In the genomic region with DNA sequence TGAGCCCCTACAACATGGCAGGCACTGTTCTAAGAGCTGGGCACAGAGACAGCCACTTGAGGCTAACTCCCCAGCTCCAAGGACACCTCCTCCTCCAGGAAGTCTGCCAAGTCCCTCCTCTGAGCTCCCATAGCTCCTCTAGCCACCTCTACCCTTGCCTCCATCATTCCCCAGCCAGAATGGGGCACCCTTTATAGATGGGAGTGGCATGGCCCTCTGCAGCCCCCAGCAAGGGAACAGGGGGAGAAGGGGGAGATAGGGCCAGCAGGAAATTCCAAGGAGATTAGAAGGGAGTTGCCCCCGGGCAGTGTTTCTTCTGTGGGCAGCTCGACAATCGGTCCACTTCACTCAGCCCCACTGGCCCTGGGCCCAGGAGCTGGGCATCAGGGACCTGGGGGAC, we compare ENCODE assay signal across 9 cellular contexts. TPM values are rescaled to one million over a fixed set of nuclear protein-coding genes. Genes with fewer than 3 reads are reported as not detected.
A peak's percentile ranks its signal among the peaks of the same experiment; 100 is the strongest.
DNase-seq lines count a peak whose midpoint lies in the region; ATAC-seq, FAIRE-seq and TF ChIP-seq lines count a peak whose summit lies in the region.
"Had no signal": no experiment of that assay in that cellular context is flagged by ENCODE, and none has a peak within 500 bp of the region (broad histone marks: within the 10 kb centered on the region; RNA-seq: fewer than 3 reads in every experiment).

No MANE protein-coding gene starts in this region.

- H3K9me2 ChIP-seq in Karpas-422 (replicated peaks; ENCODE audit: insufficient read depth, low read length), result no peaks in the 10 kb centered on the region

- peaks cover 97% of the 10 kb centered on the region for H3K79me2 ChIP-seq in Karpas-422 (ENCODE audit: low read length)
- H3K79me2 ChIP-seq in K562 (ENCODE audit: control insufficient read depth, insufficient read depth, low read length), result peaks cover 92% of the 10 kb centered on the region
- H3K79me2 ChIP-seq in keratinocyte (ENCODE audit: control insufficient read depth, insufficient read depth, low read length), result peaks cover 91% of the 10 kb centered on the region

- TF ChIP-seq RAD21 in K562 (CRISPR knock-in tag; conservative IDR thresholded peaks at IDR 0.05 in 1 of 2, IDR thresholded peaks at IDR 0.05 in 1 of 2), result no peak

- H3K27ac ChIP-seq in Karpas-422 (ENCODE audit: low read length) (peak overlapping the region; percentile 98), K562 (ENCODE audit: extremely low read depth, low read depth, low read length) (no peak overlapping the region), keratinocyte (ENCODE audit: control insufficient read depth, insufficient read depth, low read length) (peak overlapping the region; percentile 32), thoracic aorta (peak overlapping the region; percentile 65 to 82)

- H2AFZ ChIP-seq in Karpas-422 (ENCODE audit: low read length), result no peak overlapping the region
- no peak overlapping the region for H2AFZ ChIP-seq in K562 (ENCODE audit: low read depth, low read length)
- H2AFZ ChIP-seq in keratinocyte (ENCODE audit: control insufficient read depth, low read length), result no peak overlapping the region

- H3K4me1 ChIP-seq in Karpas-422 (ENCODE audit: low read length) (peaks cover 98% of the 10 kb centered on the region), K562 (replicated peaks in 1 of 2; ENCODE audit: control insufficient read depth in 2 of 2, insufficient read depth in 2 of 2, low read length in 2 of 2) (peaks cover 28 to 33% of the 10 kb centered on the region in 2 experiments; a peak in 4 of 5 replicates), keratinocyte (ENCODE audit: control insufficient read depth, extremely low read depth, insufficient read depth, low read length) (peaks cover 73% of the 10 kb centered on the region), thoracic aorta (ENCODE audit: control insufficient read depth in 1 of 2, low read depth in 2 of 2) (peaks cover 16 to 89% of the 10 kb centered on the region in 2 donors)

- dilution Hi-C loops in keratinocyte (cut with MboI; ENCODE audit: extremely low pct_ligation_motif_present, low sequenced_read_pairs), result no loop called here

- no peak for TF ChIP-seq EP300 in K562 (IDR thresholded peaks at IDR 0.05; ENCODE audit: low read length)

- H3K27me3 ChIP-seq in Karpas-422 (ENCODE audit: low read length) (no peaks in the 10 kb centered on the region), K562 (ENCODE audit: control insufficient read depth in 2 of 2, insufficient read depth in 2 of 2, low read length in 2 of 2) (no peaks in the 10 kb centered on the region), keratinocyte (ENCODE audit: control insufficient read depth, extremely low read depth, insufficient read depth, low read length) (no peaks in the 10 kb centered on the region), thoracic aorta (replicated peaks; ENCODE audit: insufficient read depth) (no peaks in the 10 kb centered on the region)

- DNase-seq in Karpas-422, result no peak
- DNase-seq in K562 (ENCODE audit: extremely low read depth in 1 of 4, low spot score in 3 of 4), result no peak
- no peak for DNase-seq in keratinocyte (ENCODE audit: low read depth, low spot score)
- DNase-seq in thoracic aorta (ENCODE audit: low spot score), result no peak
- no peak for DNase-seq in NCI-H1930 (lab: John Stamatoyannopoulos, UW)
- no peak for DNase-seq in HT-29 (ENCODE audit: low spot score)
- DNase-seq: effector memory CD8-positive, alpha-beta T cell; mesendoderm had no signal

- peaks cover 37% of the 10 kb centered on the region; the same call in 1 of the 2 replicates for H4K20me1 ChIP-seq in Karpas-422 (ENCODE audit: insufficient read depth, low read depth, low read length)
- 0 out of 2 replicates have a peak, but pooled peaks cover 15% of the 10 kb centered on the region for H4K20me1 ChIP-seq in K562 (replicated peaks; ENCODE audit: control insufficient read depth, insufficient read depth, low read length)
- peaks cover 4% of the 10 kb centered on the region for H4K20me1 ChIP-seq in keratinocyte (ENCODE audit: control insufficient read depth, extremely low read depth, insufficient read depth, low read length)

- in situ Hi-C loops in K562 (cut with MboI), result no loop called here

- H3K36me3 ChIP-seq in Karpas-422 (ENCODE audit: insufficient read depth, low read length) (peaks cover 13% of the 10 kb centered on the region), K562 (ENCODE audit: control insufficient read depth, insufficient read depth, low read length) (peaks cover 52% of the 10 kb centered on the region), keratinocyte (ENCODE audit: control insufficient read depth in 2 of 2, extremely low read depth in 1 of 2, insufficient read depth in 2 of 2, low read length in 2 of 2) (peaks cover 3 to 22% of the 10 kb centered on the region in 2 experiments), thoracic aorta (no peaks in the 10 kb centered on the region)

- no peak for TF ChIP-seq POLR2A in K562 (conservative IDR thresholded peaks at IDR 0.05)

- FAIRE-seq in K562 (lab: Jason Lieb, UNC), result no peak
- FAIRE-seq in keratinocyte (lab: Jason Lieb, UNC), result peak; percentile 17

- POLR2A ChIA-PET in K562 (lab: Yijun Ruan, JAX), result interaction anchor here (0.6 to 10.6 kb wide), 4 partner anchors 8 to 768 kb away, joined by 3 to 65 read pairs (median 10); no protein-coding TSS in a partner anchor

- intact Hi-C loops in K562 (cut with micrococcal nuclease), result no loop called here

- H3K9me1 ChIP-seq in K562 (ENCODE audit: control insufficient read depth, insufficient read depth, low read length) (no peaks in the 10 kb centered on the region), keratinocyte (ENCODE audit: control insufficient read depth, extremely low read depth, insufficient read depth, low read length) (peaks cover 10% of the 10 kb centered on the region)

- TF ChIP-seq CTCF in K562 (IDR thresholded peaks at IDR 0.05 in 2 of 3, conservative IDR thresholded peaks at IDR 0.05 in 1 of 3; ENCODE audit: insufficient read depth in 2 of 3, low read depth in 1 of 3, low read length in 3 of 3) (no peak), keratinocyte (optimal IDR thresholded peaks at IDR 0.05 in 1 of 3, IDR thresholded peaks at IDR 0.05 in 1 of 3, conservative IDR thresholded peaks at IDR 0.05 in 1 of 3; ENCODE audit: extremely low read depth in 1 of 3, insufficient read depth in 2 of 3, low read length in 3 of 3) (no peak), thoracic aorta (IDR thresholded peaks at IDR 0.05) (no peak)

- CTCF ChIA-PET in K562 (lab: Yijun Ruan, JAX; ENCODE audit: low intra/inter-chr PET ratio), result no interaction called here

- H3K9me3 ChIP-seq in Karpas-422 (ENCODE audit: low read length) (no peaks in the 10 kb centered on the region; the same call in 1 of the 2 replicates), K562 (replicated peaks; ENCODE audit: control insufficient read depth, insufficient read depth, low read depth, low read length) (no peaks in the 10 kb centered on the region), keratinocyte (ENCODE audit: control insufficient read depth, low read depth, low read length) (no peaks in the 10 kb centered on the region), thoracic aorta (no peaks in the 10 kb centered on the region)

- H3K9ac ChIP-seq in Karpas-422 (ENCODE audit: low read length) (peak overlapping the region; percentile 47), K562 (ENCODE audit: insufficient read depth in 1 of 2, low read depth in 2 of 2, low read length in 2 of 2) (peak overlapping the region in 1 of 2 experiments; percentile 68; a peak in 1 of 4 replicates), keratinocyte (ENCODE audit: control insufficient read depth, extremely low read depth, insufficient read depth, low read length) (no peak overlapping the region)

- H3K4me3 ChIP-seq in Karpas-422 (ENCODE audit: low read length), result peak overlapping the region; percentile 8; the same call in 1 of the 2 replicates
- H3K4me3 ChIP-seq in K562, result no peak overlapping the region
- no peak overlapping the region for H3K4me3 ChIP-seq in keratinocyte (ENCODE audit: control insufficient read depth in 2 of 3, extremely low read depth in 1 of 3, insufficient read depth in 2 of 3, low read depth in 1 of 3, low read length in 3 of 3)
- no peak overlapping the region for H3K4me3 ChIP-seq in thoracic aorta

- WGBS in K562 (ENCODE audit: insufficient coverage, low coverage, missing lambda C conversion rate), result 75% methylated on average over 3 of the region's 3 CpGs

- H3K4me2 ChIP-seq in Karpas-422 (ENCODE audit: low read depth, low read length, poor library complexity, severe bottlenecking), result peak overlapping the region; percentile 35
- no peak overlapping the region for H3K4me2 ChIP-seq in K562 (ENCODE audit: insufficient read depth, low read length)
- H3K4me2 ChIP-seq in keratinocyte (ENCODE audit: control insufficient read depth, extremely low read depth, insufficient read depth, low read depth, low read length), result peak overlapping the region; percentile 42

- BruUV-seq in K562 (replicated peaks; lab: Mats Ljungman, UMichigan), result no TSS peak

- ATAC-seq in K562 (no peak), thoracic aorta (ENCODE audit: insufficient number of reproducible peaks, low FRiP score, low read depth) (no peak), GM21423 (IDR thresholded peaks at IDR 0.05; ENCODE audit: unreplicated experiment) (no peak)
- ATAC-seq: effector memory CD8-positive, alpha-beta T cell had no signal

RNA-seq across cellular contexts. Expression of gene TLDC2, which starts 19.7 kb away (rescaled TPM):
- total RNA-seq in Karpas-422 (2014; rRNA removed; shearing (Covaris generic); ENCODE audit: low replicate concordance), result 0.69 TPM in 1 of 2 replicates, not detected in the other
- total RNA-seq in K562 (2011; cell fraction: chromatin; rRNA removed; ENCODE audit: low replicate concordance), result not detected in 2 replicates
- total RNA-seq in K562 (2011; cell fraction: nucleolus; rRNA removed), result not detected in 2 replicates
- not detected in 2 replicates for total RNA-seq in K562 (2011; cell fraction: nucleoplasm; rRNA removed)
- not detected in 2 replicates for total RNA-seq in K562 (2014; rRNA removed)
- total RNA-seq in K562 (2014; rRNA removed; fragmentation: Illumina TruSeq; extraction: Trizol), result not detected in 2 replicates
- not detected in 2 replicates for total RNA-seq in K562 (2015; rRNA removed; fragmentation: Illumina TruSeq; extraction: Trizol)
- total RNA-seq in K562 (2021), result not detected in 2 replicates
- polyA plus RNA-seq in K562 (2011; rRNA removed), result not detected in 2 replicates
- 0.04 TPM in 1 of 2 replicates, not detected in the other for polyA plus RNA-seq in K562 (2011; cell fraction: cytosol; rRNA removed)
- polyA plus RNA-seq in K562 (2011; cell fraction: nucleus; rRNA removed), result not detected in 2 replicates
- 0.15 and 0.17 TPM in 2 replicates for polyA plus RNA-seq in K562 (2012)
- polyA plus RNA-seq in K562 (2014; fragmentation: Illumina TruSeq; extraction: Trizol), result not detected in 2 replicates
- polyA plus RNA-seq in K562 (2014; fragmentation: Nextera tagmentation; extraction: Ambion mirVana), result not detected
- not detected in 2 replicates for polyA plus RNA-seq in K562 (2014; rRNA removed)
- polyA minus RNA-seq in K562 (2011; rRNA and poly(A)+ RNA removed), result not detected in 2 replicates
- not detected in 2 replicates for polyA minus RNA-seq in K562 (2011; cell fraction: cytosol; rRNA and poly(A)+ RNA removed)
- not detected in 2 replicates for polyA minus RNA-seq in K562 (2011; cell fraction: nucleus; rRNA and poly(A)+ RNA removed)
- 0.22 to 0.34 TPM (median 0.26 TPM) in 3 replicates for polyA plus RNA-seq in keratinocyte
- polyA plus RNA-seq in keratinocyte (2011; ENCODE audit: low read depth), result 0.29 TPM
- 0.25 and 0.40 TPM in 2 replicates for polyA plus RNA-seq in keratinocyte (2011; cell fraction: cytosol; rRNA removed)
- 0.60 and 0.61 TPM in 2 replicates for polyA plus RNA-seq in keratinocyte (2011; cell fraction: nucleus; rRNA removed)
- 0.21 and 0.31 TPM in 2 replicates for polyA plus RNA-seq in keratinocyte (2012; ENCODE audit: low replicate concordance)
- 0.89 TPM in 1 of 3 replicates, not detected in the others for polyA minus RNA-seq in keratinocyte
- polyA minus RNA-seq in keratinocyte (2011; cell fraction: cytosol; rRNA and poly(A)+ RNA removed), result not detected
- polyA minus RNA-seq in keratinocyte (2011; cell fraction: nucleus; rRNA and poly(A)+ RNA removed), result not detected in 2 replicates
- total RNA-seq in thoracic aorta, result 1 to 10 TPM in 1 of 2 donors, not detected in 1; 1.6 TPM
- total RNA-seq in HT-29 (2014; rRNA removed; shearing (Covaris generic)), result 0.25 and 0.89 TPM in 2 replicates
